8 cellular contexts compared by ENCODE assay signal in the genomic region with DNA sequence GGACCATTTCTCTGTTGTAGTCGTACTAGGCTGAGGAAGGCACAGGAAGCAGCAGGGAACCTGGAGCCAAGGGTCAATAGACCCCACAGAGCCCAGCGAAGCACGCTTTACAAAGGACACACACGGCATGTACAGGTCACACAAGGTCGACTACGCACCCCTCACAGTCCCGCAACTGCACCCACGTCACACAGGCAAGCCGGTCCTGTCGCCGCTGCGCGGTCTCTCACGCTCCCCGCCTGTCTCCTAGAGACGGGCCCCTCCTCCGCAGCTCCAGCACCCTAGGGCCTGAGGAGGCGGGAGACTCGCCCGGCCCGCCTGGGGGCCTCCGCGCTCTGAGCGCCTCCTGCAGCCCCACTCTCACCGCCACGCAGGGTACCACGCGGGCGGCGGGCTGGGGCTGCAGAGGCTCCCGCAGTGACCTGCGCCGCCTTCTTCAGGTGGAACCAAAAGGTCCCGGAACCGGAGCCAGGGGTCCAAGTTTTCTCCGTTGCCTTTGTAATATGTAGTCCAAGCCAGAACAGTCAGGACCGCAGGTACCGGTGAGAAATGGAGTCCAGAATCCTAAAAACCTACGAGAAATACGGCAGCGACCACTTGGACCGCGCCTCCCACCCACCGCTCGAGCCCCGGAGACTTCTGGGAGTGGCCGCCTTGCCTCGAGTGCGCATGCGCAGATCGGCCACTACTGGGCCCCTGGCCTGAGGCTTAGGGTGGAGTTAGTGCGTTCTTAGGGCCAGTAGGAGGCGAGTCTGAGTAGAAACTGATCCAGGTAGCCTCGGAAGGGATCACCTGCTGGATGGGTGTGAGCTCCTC. TPM values are rescaled to one million over a fixed set of nuclear protein-coding genes. Genes with fewer than 3 reads are reported as not detected.
DNase-seq lines count a peak whose midpoint lies in the region; ATAC-seq and TF ChIP-seq lines count a peak whose summit lies in the region.

A gene (minus strand): TSS at position 651 of the 816 bp plus-strand sequence. CDS start 8,143 bp downstream, outside the sequence.

- no peaks in the 10 kb centered on the region for H3K36me3 ChIP-seq in BJ (ENCODE audit: control insufficient read depth, insufficient read depth, low read length)

- TF ChIP-seq CTCF in BJ (IDR thresholded peaks at IDR 0.05; ENCODE audit: insufficient read depth, low read depth, low read length) (peak; percentile 79), endothelial cell (IDR thresholded peaks at IDR 0.05; ENCODE audit: unreplicated experiment) (no peak), mesothelial cell of epicardium (IDR thresholded peaks at IDR 0.05; ENCODE audit: unreplicated experiment) (peak; percentile 44)

- POLR2A ChIA-PET in BJ (lab: Charles Lee): no interaction called here

- H3K4me1 Mint-ChIP-seq in endothelial cell (ENCODE audit: unreplicated experiment) (peaks cover 6% of the 10 kb centered on the region), mesothelial cell of epicardium (peaks cover 20% of the 10 kb centered on the region)

- CTCF ChIA-PET in BJ (lab: Yijun Ruan, JAX): interaction anchor here (1.6 kb wide), 1 partner anchor 18 kb away, joined by 3 read pairs; no protein-coding TSS in a partner anchor

- H3K4me3 Mint-ChIP-seq in endothelial cell (ENCODE audit: unreplicated experiment) (peak within 1 kb of the TSS; percentile 94), mesothelial cell of epicardium (peak within 1 kb of the TSS; percentile 85)

- H3K27me3 Mint-ChIP-seq in endothelial cell (ENCODE audit: unreplicated experiment) (no peaks in the 10 kb centered on the region), mesothelial cell of epicardium (ENCODE audit: low read depth) (no peaks in the 10 kb centered on the region)

- H3K36me3 Mint-ChIP-seq in endothelial cell (ENCODE audit: low read depth, unreplicated experiment) (no peaks in the 10 kb centered on the region), mesothelial cell of epicardium (peaks cover 10% of the 10 kb centered on the region)

- H3K9me3 Mint-ChIP-seq in endothelial cell (ENCODE audit: unreplicated experiment) (no peaks in the 10 kb centered on the region), mesothelial cell of epicardium (no peaks in the 10 kb centered on the region)

- DNase-seq in BJ (ENCODE audit: low read depth): peak; percentile 44
- DNase-seq in GM19240 (ENCODE audit: insufficient read length, low spot score): peak; percentile 74
- DNase-seq in NCI-H774 (lab: John Stamatoyannopoulos, UW): peak; percentile 91
- DNase-seq in activated CD8-positive, alpha-beta memory T cell treated with anti-CD3 and anti-CD28 coated beads, Interleukin-2, amount 50 U/mL, for 1 hour (ENCODE audit: extremely low read depth): peak; percentile 53
- peak; percentile 92 for DNase-seq in endothelial cell (ENCODE audit: low spot score)
- peak; percentile 89 to 96 for DNase-seq in mesothelial cell of epicardium (ENCODE audit: low spot score in 2 of 2, unreplicated experiment in 2 of 2)
- peak; percentile 70 to 73 for DNase-seq in stimulated activated CD8-positive, alpha-beta memory T cell treated with anti-CD3 and anti-CD28 coated beads, Interleukin-15, amount 100 ng/mL, for 4 hours (ENCODE audit: low read depth in 2 of 2)

- peak; percentile 87 for ATAC-seq in HG03460 (IDR thresholded peaks at IDR 0.05; ENCODE audit: unreplicated experiment)

- H3K27me3 ChIP-seq in BJ (ENCODE audit: control insufficient read depth, insufficient read depth, low read length): no peaks in the 10 kb centered on the region

- H3K27ac Mint-ChIP-seq in endothelial cell (ENCODE audit: unreplicated experiment) (peak within 1 kb of the TSS; percentile 5), mesothelial cell of epicardium (peak within 1 kb of the TSS; percentile 98)

- H3K4me3 ChIP-seq in BJ (ENCODE audit: low read depth, low read length): peak within 1 kb of the TSS; percentile 72

RNA-seq across cellular contexts. Expression of the gene that starts here (rescaled TPM):
- 1.7 and 2.1 TPM in 2 replicates for polyA plus RNA-seq in BJ (2011; rRNA removed)
- 2.4 and 2.8 TPM in 2 replicates for polyA minus RNA-seq in BJ (2011; rRNA and poly(A)+ RNA removed)
- 15.2 TPM for total RNA-seq in endothelial cell (ENCODE audit: unreplicated experiment)
- 17.6 to 18.7 TPM (median 17.7 TPM) in 3 replicates for total RNA-seq in mesothelial cell of epicardium

Comparison
In these comparisons a context has a peak if more than half of its experiments do, and no peak if none do; other contexts are left out.
1. Peak in every context shown above with its lines: DNase-seq, ATAC-seq and H3K4me3 ChIP-seq.